21 cellular contexts compared by ENCODE assay signal in the genomic region with DNA sequence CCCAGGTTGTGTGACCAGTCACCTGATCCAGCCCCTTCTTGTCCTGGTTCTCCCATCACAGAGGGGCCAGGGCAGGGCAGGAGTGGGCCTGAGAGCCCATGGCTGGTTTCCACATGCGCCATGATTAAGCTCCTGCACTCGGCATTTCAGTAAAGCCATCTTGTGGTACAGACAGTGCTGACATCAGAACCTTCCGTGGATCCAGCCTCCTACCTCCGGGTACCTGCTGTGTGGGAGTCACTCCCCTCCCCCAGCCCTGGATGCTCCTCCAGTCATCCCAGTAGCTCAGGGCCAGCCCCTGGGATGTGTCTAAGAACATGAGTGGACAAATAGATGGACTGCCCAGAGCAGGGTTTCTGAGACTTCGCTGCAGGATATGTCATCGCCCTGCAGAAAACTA. TPM values are rescaled to one million over a fixed set of nuclear protein-coding genes. Genes with fewer than 3 reads are reported as not detected.
DNase-seq lines count a peak whose midpoint lies in the region; ATAC-seq, FAIRE-seq and TF ChIP-seq lines count a peak whose summit lies in the region.
"Had no signal": no experiment of that assay in that cellular context is flagged by ENCODE, and none has a peak within 500 bp of the region (broad histone marks: within the 10 kb centered on the region; RNA-seq: fewer than 3 reads in every experiment).

No MANE protein-coding gene starts in this region.

- no peak overlapping the region for H3K9ac ChIP-seq in astrocyte (ENCODE audit: low read length)

- no peak overlapping the region for H3K4me3 Mint-ChIP-seq in astrocyte (ENCODE audit: unreplicated experiment)
- H3K4me3 Mint-ChIP-seq: HFFc6 had no signal

- H3K4me2 ChIP-seq in astrocyte (ENCODE audit: low read length) = no peak overlapping the region
- H3K4me2 ChIP-seq: A549 had no signal

- H3K27ac ChIP-seq in left ventricle myocardium inferior (replicated peaks) = peak overlapping the region; percentile 65
- no peak overlapping the region for H3K27ac ChIP-seq in astrocyte (ENCODE audit: low read depth, low read length)
- H3K27ac ChIP-seq in tibial nerve = peak overlapping the region; percentile 60 to 96 (median 79)
- no peak overlapping the region for H3K27ac ChIP-seq in small intestine (ENCODE audit: low read depth in 1 of 2, low read length in 1 of 2)
- H3K27ac ChIP-seq: A549, C4-2B had no signal

- H3K4me3 ChIP-seq in left ventricle myocardium inferior = no peak overlapping the region
- H3K4me3 ChIP-seq in astrocyte (ENCODE audit: insufficient read depth, low read depth, low read length) = no peak overlapping the region
- no peak overlapping the region for H3K4me3 ChIP-seq in tibial nerve
- no peak overlapping the region for H3K4me3 ChIP-seq in small intestine (ENCODE audit: low read depth in 1 of 2, low read length in 2 of 2)
- H3K4me3 ChIP-seq: A549, GM12878 had no signal

- H3K27ac Mint-ChIP-seq in astrocyte (ENCODE audit: unreplicated experiment) = peak overlapping the region; percentile 66
- H3K27ac Mint-ChIP-seq: HFFc6 had no signal

- no peak for TF ChIP-seq EP300 in tibial nerve (IDR thresholded peaks at IDR 0.05)

- ATAC-seq in left ventricle myocardium superior (no peak), GM18520 (IDR thresholded peaks at IDR 0.05; ENCODE audit: unreplicated experiment) (no peak), HG03342 (IDR thresholded peaks at IDR 0.05; ENCODE audit: unreplicated experiment) (no peak)
- ATAC-seq: A549, GM12878, Panc1 had no signal

- 76 to 77% methylated on average over 6 of the region's 6 CpGs for WGBS in tibial nerve, 2 donors
- 82 to 89% (median 83%) methylated on average over 6 of the region's 6 CpGs for WGBS in small intestine, 3 donors

- no peaks in the 10 kb centered on the region for H3K9me3 ChIP-seq in left ventricle myocardium inferior (replicated peaks)
- no peaks in the 10 kb centered on the region for H3K9me3 ChIP-seq in astrocyte (ENCODE audit: insufficient read depth, low read depth, low read length)
- no peaks in the 10 kb centered on the region for H3K9me3 ChIP-seq in tibial nerve
- no peaks in the 10 kb centered on the region for H3K9me3 ChIP-seq in small intestine (ENCODE audit: control insufficient read depth, low read depth)
- H3K9me3 ChIP-seq: A549 had no signal

- no peaks in the 10 kb centered on the region for H3K79me2 ChIP-seq in astrocyte (ENCODE audit: insufficient read depth, low read length)

- H3K9me3 Mint-ChIP-seq in astrocyte (ENCODE audit: unreplicated experiment) = no peaks in the 10 kb centered on the region
- H3K9me3 Mint-ChIP-seq: HFFc6 had no signal

- TF ChIP-seq CTCF in left ventricle myocardium inferior (IDR thresholded peaks at IDR 0.05; ENCODE audit: borderline replicate concordance) (no peak), astrocyte (IDR thresholded peaks at IDR 0.05; ENCODE audit: insufficient read depth, low read depth, low read length) (no peak), tibial nerve (IDR thresholded peaks at IDR 0.05) (no peak)

- peaks cover 2% of the 10 kb centered on the region for H3K27me3 ChIP-seq in left ventricle myocardium inferior (ENCODE audit: low read depth)
- no peaks in the 10 kb centered on the region for H3K27me3 ChIP-seq in astrocyte (ENCODE audit: insufficient read depth, low read length)
- no peaks in the 10 kb centered on the region for H3K27me3 ChIP-seq in tibial nerve
- H3K27me3 ChIP-seq in small intestine (ENCODE audit: control insufficient read depth in 2 of 2, insufficient read depth in 2 of 2, low read length in 2 of 2) = no peaks in the 10 kb centered on the region

- no peak overlapping the region for H2AFZ ChIP-seq in astrocyte (ENCODE audit: low read depth, low read length)

- TF ChIP-seq POLR2A in tibial nerve (IDR thresholded peaks at IDR 0.05) = no peak

- peaks cover 57% of the 10 kb centered on the region for H3K4me1 ChIP-seq in left ventricle myocardium inferior
- H3K4me1 ChIP-seq in astrocyte (ENCODE audit: insufficient read depth, low read length) = peaks cover 19% of the 10 kb centered on the region
- peaks cover 0 to 77% (median 40%) of the 10 kb centered on the region in 4 donors for H3K4me1 ChIP-seq in tibial nerve
- peaks cover 4 to 9% of the 10 kb centered on the region in 2 donors for H3K4me1 ChIP-seq in small intestine (ENCODE audit: control insufficient read depth in 2 of 2, insufficient read depth in 1 of 2, low read depth in 1 of 2, low read length in 1 of 2)

- peaks cover 2% of the 10 kb centered on the region for H3K36me3 Mint-ChIP-seq in astrocyte (ENCODE audit: low read depth, unreplicated experiment)

- H3K4me1 Mint-ChIP-seq in astrocyte (ENCODE audit: low read depth, unreplicated experiment) = no peaks in the 10 kb centered on the region

- no peak for FAIRE-seq in astrocyte (lab: Jason Lieb, UNC)
- no peak for FAIRE-seq in small intestine (lab: Jason Lieb, UNC)
- FAIRE-seq: A549, GM12878, H1 had no signal

- intact Hi-C loops in left ventricle myocardium inferior (cut with micrococcal nuclease) = no loop called here
- intact Hi-C loops in left ventricle myocardium superior (cut with micrococcal nuclease) = no loop called here

- H3K36me3 ChIP-seq in left ventricle myocardium inferior (peaks cover 14% of the 10 kb centered on the region), astrocyte (ENCODE audit: insufficient read depth, low read length) (no peaks in the 10 kb centered on the region), tibial nerve (peaks cover 0 to 44% (median 3%) of the 10 kb centered on the region in 3 donors), small intestine (ENCODE audit: control insufficient read depth in 2 of 2, insufficient read depth in 2 of 2, low read length in 2 of 2) (peaks cover 2 to 3% of the 10 kb centered on the region in 2 donors)

- peaks cover 7% of the 10 kb centered on the region for H3K27me3 Mint-ChIP-seq in astrocyte (ENCODE audit: low read depth, unreplicated experiment)

- DNase-seq in left ventricle myocardium inferior (no peak), left ventricle myocardium superior (no peak), astrocyte (ENCODE audit: low read depth) (no peak), nucleus accumbens (lab: John Stamatoyannopoulos, UW) (peak in 30 of 56 donors; percentile 26 to 88 (median 70)), tibial nerve (ENCODE audit: low spot score in 2 of 2) (no peak), small intestine (no peak)
- DNase-seq: GDM1, HFFc6, KBM-7, NCI-H1048, NCI-H1436 treated with DMSO at 0.1 percent for 48 hours, NCI-H2029 treated with DMSO at 0.1 percent for 48 hours, NCI-H2171 treated with DMSO at 0.1 percent for 48 hours, NCI-H82 had no signal

- no peaks in the 10 kb centered on the region for H4K20me1 ChIP-seq in astrocyte (ENCODE audit: insufficient read depth, low read length)

RNA-seq across cellular contexts. Expression of a gene that starts 22.1 kb away (rescaled TPM):
- 3.2 TPM for total RNA-seq in left ventricle myocardium inferior
- total RNA-seq in left ventricle myocardium superior = 6.3 TPM
- total RNA-seq in astrocyte = 7.9 and 9.7 TPM in 2 replicates
- 10 to 100 TPM; 26.2 to 32.7 (median 32.2) TPM for total RNA-seq in tibial nerve
- 10 to 100 TPM; 11.1 to 21.6 (median 12.7) TPM for polyA plus RNA-seq in small intestine
- total RNA-seq: HFFc6 had no signal

RNA-seq across cellular contexts. Expression of a gene that starts 35.1 kb away (rescaled TPM):
- total RNA-seq in left ventricle myocardium inferior (19.4 TPM), left ventricle myocardium superior (18.4 TPM), astrocyte (13.4 and 13.8 TPM in 2 replicates), tibial nerve (10 to 100 TPM; 29.7 to 33.7 (median 32.0) TPM)
- 10 to 100 TPM; 11.1 to 17.1 (median 17.0) TPM for polyA plus RNA-seq in small intestine

Comparison
In these comparisons a context has a peak if more than half of its experiments do, and no peak if none do; other contexts are left out.
1. DNase-seq: peak in nucleus accumbens (30 of 56); none in left ventricle myocardium inferior (single experiment), left ventricle myocardium superior (single experiment), astrocyte (single experiment), tibial nerve (0 of 2) and small intestine (single experiment).
2. H3K27ac ChIP-seq: peak in left ventricle myocardium inferior (single experiment) and tibial nerve (4 of 4); none in astrocyte (single experiment) and small intestine (0 of 2).